24 cellular contexts compared by ENCODE assay signal in the genomic region with DNA sequence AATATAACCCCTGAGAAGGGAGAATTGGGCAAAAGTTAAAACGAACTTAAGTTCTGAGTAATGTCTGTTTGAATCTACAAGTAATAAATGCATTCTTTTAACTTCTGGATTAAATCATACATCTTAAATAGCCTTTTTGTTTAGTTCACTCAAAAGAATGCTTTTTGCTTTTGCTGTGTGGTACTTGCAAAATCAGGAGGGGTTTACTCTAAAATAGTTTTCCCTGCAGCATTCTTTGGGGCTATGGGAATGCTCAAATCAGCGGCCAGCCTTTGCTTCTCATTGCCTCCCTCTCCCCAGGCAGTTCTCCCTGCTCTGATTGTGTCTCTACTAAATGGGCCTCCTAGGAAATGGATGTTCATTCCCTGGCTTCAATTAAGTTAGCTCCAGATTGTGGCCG. TPM values are rescaled to one million over a fixed set of nuclear protein-coding genes. Genes with fewer than 3 reads are reported as not detected.
DNase-seq lines count a peak whose midpoint lies in the region; ATAC-seq and TF ChIP-seq lines count a peak whose summit lies in the region.
"Had no signal": no experiment of that assay in that cellular context is flagged by ENCODE, and none has a peak within 500 bp of the region (broad histone marks: within the 10 kb centered on the region; RNA-seq: fewer than 3 reads in every experiment).

No MANE protein-coding gene starts in this region.

- no peak for TF ChIP-seq POLR2A in gastroesophageal sphincter (IDR thresholded peaks at IDR 0.05)

- intact Hi-C loops in ascending aorta (cut with DNase I) = loop anchor here (10.0 kb wide), 2 partner anchors 360 to 1380 kb away; a partner anchor contains a TSS

- H3K9me3 ChIP-seq in gastroesophageal sphincter (no peaks in the 10 kb centered on the region), stomach smooth muscle (ENCODE audit: control insufficient read depth in 2 of 2, low read length in 2 of 2) (no peaks in the 10 kb centered on the region), ascending aorta (no peaks in the 10 kb centered on the region), MG63 (no peaks in the 10 kb centered on the region)
- H3K9me3 ChIP-seq: uterus had no signal

- in situ Hi-C loops in GM13977 (cut with MboI; ENCODE audit: low pct_unique_long_range_greater_than_20kb, low sequenced_read_pairs, unreplicated experiment) = loop anchor here (25.0 kb wide), 1 partner anchor 142 kb away; no protein-coding TSS in a partner anchor

- H3K4me1 ChIP-seq in gastroesophageal sphincter (peaks cover 0 to 75% (median 16%) of the 10 kb centered on the region in 3 donors), stomach smooth muscle (ENCODE audit: control insufficient read depth, insufficient read depth, low read length) (peaks cover 20% of the 10 kb centered on the region), ascending aorta (peaks cover 0 to 31% of the 10 kb centered on the region in 2 donors)

- TF ChIP-seq CTCF in gastroesophageal sphincter (IDR thresholded peaks at IDR 0.05) = no peak
- TF ChIP-seq CTCF in ascending aorta (IDR thresholded peaks at IDR 0.05) = no peak
- no peak for TF ChIP-seq CTCF in GM13977 (IDR thresholded peaks at IDR 0.05; ENCODE audit: extremely low read depth, insufficient read depth, missing control alignments)

- H3K9ac ChIP-seq in stomach smooth muscle (ENCODE audit: low read length in 2 of 2) = no peak overlapping the region

- no peaks in the 10 kb centered on the region for H3K27me3 ChIP-seq in gastroesophageal sphincter
- H3K27me3 ChIP-seq in stomach smooth muscle (ENCODE audit: control insufficient read depth in 1 of 2, insufficient read depth in 2 of 2, low read length in 2 of 2) = no peaks in the 10 kb centered on the region
- no peaks in the 10 kb centered on the region for H3K27me3 ChIP-seq in ascending aorta
- H3K27me3 ChIP-seq in MG63 = no peaks in the 10 kb centered on the region
- H3K27me3 ChIP-seq: foreskin keratinocyte, uterus had no signal

- DNase-seq in Ammon's horn (ENCODE audit: low spot score) (peak; percentile 46), ascending aorta (ENCODE audit: low spot score in 2 of 2) (no peak), MG63 (no peak), GM13977 (ENCODE audit: low spot score) (no peak)
- DNase-seq: activated CD4-positive, alpha-beta T cell treated with anti-CD3 and anti-CD28 coated beads, Interleukin-2, amount 50 U/mL, for 1 hour; activated gamma-delta T cell treated with Interleukin-2 at 50 U/mL for 16 hours; amniotic stem cell; effector memory CD8-positive, alpha-beta T cell; foreskin keratinocyte; KG1; kidney; naive thymus-derived CD8-positive, alpha-beta T cell; NCI-H2081 treated with DMSO at 0.1 percent for 48 hours; NCI-H524; posterior cingulate gyrus; stimulated activated CD4-positive, alpha-beta T cell treated with anti-CD3 and anti-CD28 coated beads, Interleukin-4, amount 100 ng/mL, for 1 hour; uterus had no signal

- WGBS in gastroesophageal sphincter (ENCODE audit: low coverage in 1 of 2), 2 donors = 15 to 34% methylated on average over 2 to 3 of the region's 3 CpGs

- ATAC-seq in gastroesophageal sphincter (no peak), HG03196 (IDR thresholded peaks at IDR 0.05; ENCODE audit: unreplicated experiment) (no peak)
- ATAC-seq: effector memory CD8-positive, alpha-beta T cell; foreskin keratinocyte; naive thymus-derived CD8-positive, alpha-beta T cell had no signal

- TF ChIP-seq EP300 in gastroesophageal sphincter (IDR thresholded peaks at IDR 0.05) = no peak

- peak overlapping the region; percentile 30 for H3K27ac ChIP-seq in angular gyrus (ENCODE audit: low read depth, low read length)
- peak overlapping the region in 3 of 4 donors; percentile 24 to 50 (median 32) for H3K27ac ChIP-seq in gastroesophageal sphincter
- H3K27ac ChIP-seq in stomach smooth muscle (ENCODE audit: low read length) = peak overlapping the region; percentile 49
- no peak overlapping the region for H3K27ac ChIP-seq in ascending aorta
- H3K27ac ChIP-seq: foreskin keratinocyte had no signal

- H3K36me3 ChIP-seq in gastroesophageal sphincter (no peaks in the 10 kb centered on the region), stomach smooth muscle (ENCODE audit: control insufficient read depth in 2 of 2, insufficient read depth in 2 of 2, low read length in 2 of 2) (no peaks in the 10 kb centered on the region), ascending aorta (no peaks in the 10 kb centered on the region), MG63 (peaks cover 6% of the 10 kb centered on the region)
- H3K36me3 ChIP-seq: uterus had no signal

- H3K4me3 ChIP-seq in gastroesophageal sphincter = no peak overlapping the region
- peak overlapping the region in 1 of 2 donors; percentile 31 for H3K4me3 ChIP-seq in stomach smooth muscle (ENCODE audit: low read length in 2 of 2)
- no peak overlapping the region for H3K4me3 ChIP-seq in ascending aorta
- no peak overlapping the region for H3K4me3 ChIP-seq in MG63
- H3K4me3 ChIP-seq: skin epidermis, uterus had no signal

RNA-seq across cellular contexts. Expression of a gene that starts 4.3 kb away (rescaled TPM):
- total RNA-seq in gastroesophageal sphincter (10 to 100 TPM; 25.2 to 41.4 (median 25.7) TPM), ascending aorta (24.8 TPM)
- total RNA-seq in MG63 (2014; rRNA removed; shearing (Covaris generic); ENCODE audit: low replicate concordance) = 20.3 and 21.1 TPM in 2 replicates

RNA-seq across cellular contexts. Expression of a gene that starts 17.9 kb away (rescaled TPM):
- 10 to 100 TPM in 2 of 4 donors, 1 to 10 TPM in 2; 8.2 to 12.5 (median 9.5) TPM for total RNA-seq in gastroesophageal sphincter
- total RNA-seq in ascending aorta = 2.9 TPM
- 51.2 and 52.8 TPM in 2 replicates for total RNA-seq in MG63 (2014; rRNA removed; shearing (Covaris generic); ENCODE audit: low replicate concordance)

RNA-seq across cellular contexts. Expression of a gene that starts 18.0 kb away (rescaled TPM):
- total RNA-seq in gastroesophageal sphincter (1 to 10 TPM in 2 of 4 donors, not detected in 2; 1.3 to 1.7 TPM), ascending aorta (not detected)
- total RNA-seq in MG63 (2014; rRNA removed; shearing (Covaris generic); ENCODE audit: low replicate concordance) = 24.5 and 30.9 TPM in 2 replicates

RNA-seq across cellular contexts. Expression of a gene that starts 38.1 kb away (rescaled TPM):
- total RNA-seq in gastroesophageal sphincter = not detected
- total RNA-seq in ascending aorta = not detected
- total RNA-seq in MG63 (2014; rRNA removed; shearing (Covaris generic); ENCODE audit: low replicate concordance) = not detected in 2 replicates
- total RNA-seq: foreskin keratinocyte; kidney; lung microvascular endothelial cell; naive thymus-derived CD8-positive, alpha-beta T cell; T-helper 1 cell treated with Interleukin-12 subunit alpha and Interleukin-12 subunit beta and Interleukin-4 antibody, amounts not matched to agents 30 ng/mL and 1 ng/mL, for 36 hours; uterus had no signal

Comparison
In these comparisons a context has a peak if more than half of its experiments do, and no peak if none do; other contexts are left out.
1. H3K27ac ChIP-seq: peak in angular gyrus (single experiment), gastroesophageal sphincter (3 of 4) and stomach smooth muscle (single experiment); none in ascending aorta (0 of 2).